ENCODE assay signal across 16 cellular contexts in genomic region chr11:7869467-7869866, GRCh38. TPM values are rescaled to one million over a fixed set of nuclear protein-coding genes. Genes with fewer than 3 reads are reported as not detected.
"Had no signal": no experiment of that assay in that cellular context is flagged by ENCODE, and none has a peak within 500 bp of the region (broad histone marks: within the 10 kb centered on the region; RNA-seq: fewer than 3 reads in every experiment).

No MANE protein-coding gene starts in this region.

- ATAC-seq: activated T-cell treated with anti-CD3 and anti-CD28 coated beads, Interleukin-2, amount 50 U/mL, for 72 hours; heart right ventricle; left lung had no signal

- H3K4me3 ChIP-seq: ascending aorta, heart right ventricle, left lung, neural progenitor cell, ovary, skin epidermis had no signal

- DNase-seq: activated CD4-positive, alpha-beta memory T cell treated with anti-CD3 and anti-CD28 coated beads for 36 hours; activated naive CD4-positive, alpha-beta T cell; activated T-cell treated with anti-CD3 and anti-CD28 coated beads, Interleukin-2, amount 50 U/mL, for 72 hours; central memory CD4-positive, alpha-beta T cell; cortex of kidney; effector memory CD4-positive, alpha-beta T cell; erythroblast; heart right ventricle; islet precursor cell; left lung; ovary; T-helper 9 cell had no signal

RNA-seq across cellular contexts. Expression of gene OR5P3, which starts 38.8 kb away (rescaled TPM):
- total RNA-seq: activated CD4-positive, alpha-beta memory T cell treated with anti-CD3 and anti-CD28 coated beads for 36 hours; activated T-cell treated with anti-CD3 and anti-CD28 coated beads, Interleukin-2, amount 50 U/mL, for 72 hours; ascending aorta; frontal cortex; heart right ventricle had no signal
